8 cellular contexts compared by ENCODE assay signal in the genomic region with DNA sequence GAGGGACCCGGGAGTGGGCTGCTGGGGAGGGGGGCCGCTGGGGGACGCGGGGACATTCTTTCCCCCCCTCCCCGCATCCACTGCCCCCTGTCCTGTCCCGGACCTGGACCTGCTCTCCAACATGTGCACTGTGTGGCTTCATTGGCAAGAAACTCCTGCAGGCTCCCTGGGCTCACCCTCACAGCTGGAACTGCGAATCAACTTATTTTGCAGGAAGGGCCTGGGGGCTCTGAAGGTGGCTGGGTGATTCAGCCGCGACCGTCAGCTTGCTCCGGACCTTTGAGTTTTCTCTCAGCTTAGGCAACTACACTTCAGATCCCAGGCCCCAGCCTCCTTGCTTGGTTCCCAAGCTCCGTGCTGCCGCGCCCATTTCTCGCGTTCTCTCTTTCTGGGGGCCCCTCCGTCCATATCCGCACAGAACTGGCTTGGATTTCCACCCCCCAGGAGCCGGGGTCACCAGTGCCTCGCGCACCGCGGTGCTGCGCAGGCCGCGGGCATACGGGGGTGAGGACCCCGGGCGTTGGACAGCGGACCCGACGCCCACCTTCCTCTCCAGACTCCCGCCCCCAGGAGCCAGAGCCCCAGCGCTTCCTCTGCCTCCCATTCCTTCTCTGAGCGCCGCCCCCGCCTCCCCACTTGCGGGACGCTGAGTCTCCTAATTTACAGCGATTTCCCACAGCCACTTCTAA. TPM values are rescaled to one million over a fixed set of nuclear protein-coding genes. Genes with fewer than 3 reads are reported as not detected.
DNase-seq lines count a peak whose midpoint lies in the region; FAIRE-seq and TF ChIP-seq lines count a peak whose summit lies in the region.

No MANE protein-coding gene starts in this region.

- H3K27me3 ChIP-seq in AG04450 (ENCODE audit: control insufficient read depth, insufficient read depth, low read length) (no peaks in the 10 kb centered on the region), bronchial epithelial cell (ENCODE audit: control insufficient read depth, insufficient read depth, low read length) (no peaks in the 10 kb centered on the region), liver (ENCODE audit: control insufficient read depth in 4 of 4, insufficient read depth in 4 of 4, low read length in 3 of 4) (no peaks in the 10 kb centered on the region), transverse colon (no peaks in the 10 kb centered on the region)

- DNase-seq in AG04450 (ENCODE audit: low read depth, low spot score): no peak
- DNase-seq in bronchial epithelial cell (ENCODE audit: low read depth): peak; percentile 78
- peak; percentile 54 for DNase-seq in transverse colon
- DNase-seq in stimulated activated CD4-positive, alpha-beta T cell treated with anti-CD3 and anti-CD28 coated beads, Interleukin-15, amount 100 ng/mL, for 24 hours: no peak
- no peak for DNase-seq in stimulated activated CD4-positive, alpha-beta T cell treated with anti-CD3 and anti-CD28 coated beads, Interleukin-2, amount 100 ng/mL, for 48 hours
- no peak for DNase-seq in NCI-H1092 (lab: John Stamatoyannopoulos, UW)

- H3K4me1 ChIP-seq in liver (ENCODE audit: control insufficient read depth in 4 of 4, insufficient read depth in 4 of 4, low read length in 3 of 4) (peaks cover 18 to 74% (median 58%) of the 10 kb centered on the region in 4 donors), transverse colon (peaks cover 36 to 78% (median 64%) of the 10 kb centered on the region in 4 donors)

- peak overlapping the region; percentile 80 to 96 (median 95) for H3K27ac Mint-ChIP-seq in IgD-negative memory B cell

- H3K9me3 Mint-ChIP-seq in IgD-negative memory B cell: no peaks in the 10 kb centered on the region

- H3K27me3 Mint-ChIP-seq in IgD-negative memory B cell: peaks cover 5% of the 10 kb centered on the region

- H3K9me3 ChIP-seq in AG04450 (ENCODE audit: control insufficient read depth, insufficient read depth, low read length) (peaks cover 6% of the 10 kb centered on the region; the same call in 1 of the 2 replicates), liver (ENCODE audit: control insufficient read depth in 4 of 4, low read length in 3 of 4) (no peaks in the 10 kb centered on the region), transverse colon (no peaks in the 10 kb centered on the region)

- peak overlapping the region; percentile 60 to 89 for H3K9ac ChIP-seq in liver (ENCODE audit: low read depth in 1 of 2, low read length in 2 of 2)

- intact Hi-C loops in transverse colon (cut with DNase I; ENCODE audit: low total_unique reads): loop anchor here (10.0 kb wide), 1 partner anchor 152 kb away; no protein-coding TSS in a partner anchor

- H3K4me3 ChIP-seq in AG04450 (ENCODE audit: low read depth, low read length): peak overlapping the region; percentile 98
- H3K4me3 ChIP-seq in bronchial epithelial cell (ENCODE audit: low read depth, low read length): peak overlapping the region; percentile 95
- peak overlapping the region; percentile 51 to 91 (median 69) for H3K4me3 ChIP-seq in liver (ENCODE audit: low read depth in 1 of 3, low read length in 3 of 3)
- H3K4me3 ChIP-seq in transverse colon: peak overlapping the region; percentile 74 to 96 (median 80)

- H3K36me3 ChIP-seq in bronchial epithelial cell (ENCODE audit: control insufficient read depth, insufficient read depth, low read length): peaks cover 11% of the 10 kb centered on the region
- H3K36me3 ChIP-seq in liver (ENCODE audit: control insufficient read depth in 4 of 4, insufficient read depth in 3 of 4, low read depth in 1 of 4, low read length in 3 of 4): no peaks in the 10 kb centered on the region
- no peaks in the 10 kb centered on the region for H3K36me3 ChIP-seq in transverse colon

- no peak for FAIRE-seq in bronchial epithelial cell (lab: Jason Lieb, UNC)

- peaks cover 17 to 50% (median 48%) of the 10 kb centered on the region in 3 donors for H3K4me1 Mint-ChIP-seq in IgD-negative memory B cell

- TF ChIP-seq CTCF in AG04450 (IDR thresholded peaks at IDR 0.05; ENCODE audit: low read depth, low read length): no peak
- no peak for TF ChIP-seq CTCF in bronchial epithelial cell (IDR thresholded peaks at IDR 0.05; ENCODE audit: insufficient read depth, low read length, severe bottlenecking)
- no peak for TF ChIP-seq CTCF in liver (IDR thresholded peaks at IDR 0.05; ENCODE audit: low read depth, low read length, missing input control)
- no peak for TF ChIP-seq CTCF in transverse colon (IDR thresholded peaks at IDR 0.05)

- no peak for TF ChIP-seq RAD21 in liver (IDR thresholded peaks at IDR 0.05)

- no peak for TF ChIP-seq EP300 in transverse colon (IDR thresholded peaks at IDR 0.05; ENCODE audit: low read depth)

- POLR2A ChIA-PET in AG04450 (lab: Yijun Ruan, JAX): interaction anchor here (0.6 to 1.8 kb wide), 10 partner anchors 9 to 151 kb away, joined by 3 to 13 read pairs (median 4); partner anchors contain the start of genes B3GAT3, EEF1G and TUT1

- in situ Hi-C loops in transverse colon (cut with MboI; ENCODE audit: low pct_ligation_motif_present in 1 of 4, low pct_unique_long_range_greater_than_20kb in 1 of 4, low sequenced_read_pairs in 3 of 4): loop anchor here in 1 of 4 donors (10.0 kb wide), 1 partner anchor 122 kb away; no protein-coding TSS in a partner anchor

- no peak for TF ChIP-seq POLR2A in transverse colon (IDR thresholded peaks at IDR 0.05)

- H3K27ac ChIP-seq in AG04450 (ENCODE audit: low read depth, low read length): peak overlapping the region; percentile 57
- H3K27ac ChIP-seq in liver (ENCODE audit: low read depth in 1 of 2, low read length in 2 of 2): peak overlapping the region; percentile 72 to 94
- H3K27ac ChIP-seq in transverse colon: peak overlapping the region; percentile 96 to 100 (median 97)

- WGBS in liver: 9% methylated on average over 40 of the region's 40 CpGs
- WGBS in transverse colon (ENCODE audit: low coverage in 1 of 2), 2 donors: 36 to 37% methylated on average over 4 to 34 of the region's 40 CpGs

- H3K4me3 Mint-ChIP-seq in IgD-negative memory B cell: peak overlapping the region; percentile 94 to 99 (median 98)

- H3K36me3 Mint-ChIP-seq in IgD-negative memory B cell: no peaks in the 10 kb centered on the region

- CTCF ChIA-PET in AG04450 (lab: Charles Lee): interaction anchor here (0.6 to 6.2 kb wide), 4 partner anchors 11 to 152 kb away, joined by 3 to 101 read pairs (median 10); no protein-coding TSS in a partner anchor

TF ChIP-seq in liver, 16 proteins besides CTCF, POLR2A, EP300 and RAD21:
- no peak for TF ChIP-seq GABPA (IDR thresholded peaks at IDR 0.05 in 1 of 2, conservative IDR thresholded peaks at IDR 0.05 in 1 of 2)

RNA-seq across cellular contexts. Expression of gene AHNAK, which starts 0.5 kb away (rescaled TPM):
- polyA plus RNA-seq in AG04450 (2011; rRNA removed) (231 and 243 TPM in 2 replicates), IgD-negative memory B cell (107 TPM), liver (10 to 100 TPM; 22.6 to 22.7 TPM)
- polyA minus RNA-seq in AG04450 (2011; rRNA and poly(A)+ RNA removed): 780 and 843 TPM in 2 replicates
- total RNA-seq in bronchial epithelial cell (354 and 607 TPM in 2 replicates), liver (100 to 1,000 TPM in 1 of 2 donors, 10 to 100 TPM in 1; 53.6 to 110 TPM), transverse colon (1,000 to 10,000 TPM in 1 of 4 donors, 100 to 1,000 TPM in 3; 561 to 1,032 (median 742) TPM)

RNA-seq across cellular contexts. Expression of gene EEF1G, which starts 26.6 kb away (rescaled TPM):
- polyA plus RNA-seq in AG04450 (2011; rRNA removed) (2,186 and 2,474 TPM in 2 replicates), IgD-negative memory B cell (1,657 TPM), liver (100 to 1,000 TPM; 251 to 566 TPM)
- polyA minus RNA-seq in AG04450 (2011; rRNA and poly(A)+ RNA removed): 1,515 and 1,839 TPM in 2 replicates
- total RNA-seq in bronchial epithelial cell (2,058 and 2,441 TPM in 2 replicates), liver (100 to 1,000 TPM; 373 to 640 TPM), transverse colon (1,000 to 10,000 TPM in 3 of 4 donors, 100 to 1,000 TPM in 1; 337 to 1,276 (median 1,207) TPM)

RNA-seq across cellular contexts. Expression of gene TUT1, which starts 44.2 kb away (rescaled TPM):
- polyA plus RNA-seq in AG04450 (2011; rRNA removed) (7.8 and 9.0 TPM in 2 replicates), IgD-negative memory B cell (19.2 TPM), liver (10 to 100 TPM; 15.2 to 15.8 TPM)
- 6.3 and 6.4 TPM in 2 replicates for polyA minus RNA-seq in AG04450 (2011; rRNA and poly(A)+ RNA removed)
- total RNA-seq in bronchial epithelial cell (7.0 and 9.5 TPM in 2 replicates), liver (10 to 100 TPM in 1 of 2 donors, 1 to 10 TPM in 1; 5.6 to 12.1 TPM), transverse colon (10 to 100 TPM in 2 of 4 donors, 1 to 10 TPM in 2; 6.0 to 12.4 (median 9.8) TPM)

RNA-seq across cellular contexts. Expression of gene MTA2, which starts 54.6 kb away (rescaled TPM):
- polyA plus RNA-seq in AG04450 (2011; rRNA removed) (22.9 and 36.7 TPM in 2 replicates), IgD-negative memory B cell (32.9 TPM), liver (10 to 100 TPM in 1 of 2 donors, 1 to 10 TPM in 1; 4.4 to 21.4 TPM)
- 63.1 and 79.4 TPM in 2 replicates for polyA minus RNA-seq in AG04450 (2011; rRNA and poly(A)+ RNA removed)
- total RNA-seq in bronchial epithelial cell (150 and 162 TPM in 2 replicates), liver (10 to 100 TPM; 43.1 to 55.3 TPM), transverse colon (10 to 100 TPM; 42.0 to 80.1 (median 62.1) TPM)

Comparison
In these comparisons a context has a peak if more than half of its experiments do, and no peak if none do; other contexts are left out.
1. DNase-seq: peak in bronchial epithelial cell (single experiment) and transverse colon (single experiment); none in AG04450 (single experiment), stimulated activated CD4-positive, alpha-beta T cell treated with anti-CD3 and anti-CD28 coated beads, Interleukin-15, amount 100 ng/mL, for 24 hours (single experiment), stimulated activated CD4-positive, alpha-beta T cell treated with anti-CD3 and anti-CD28 coated beads, Interleukin-2, amount 100 ng/mL, for 48 hours (0 of 2) and NCI-H1092 (single experiment).
2. Peak in every context shown above with its lines, with median percentiles within 50 percentile points of each other: H3K27ac ChIP-seq and H3K4me3 ChIP-seq.